ENCODE assay signal across 11 cellular contexts in genomic region chrX:11113731-11114130, GRCh38. TPM values are rescaled to one million over a fixed set of nuclear protein-coding genes. Genes with fewer than 3 reads are reported as not detected.
DNase-seq lines count a peak whose midpoint lies in the region; ATAC-seq and TF ChIP-seq lines count a peak whose summit lies in the region.
"Had no signal": no experiment of that assay in that cellular context is flagged by ENCODE, and none has a peak within 500 bp of the region (broad histone marks: within the 10 kb centered on the region; RNA-seq: fewer than 3 reads in every experiment).

No MANE protein-coding gene starts in this region.

- no peaks in the 10 kb centered on the region for H3K27me3 ChIP-seq in CD4-positive, alpha-beta memory T cell (ENCODE audit: insufficient read depth, low read length)
- H3K27me3 ChIP-seq in KMS-11 (ENCODE audit: insufficient read depth, low read depth) (no peaks in the 10 kb centered on the region), esophagus squamous epithelium (no peaks in the 10 kb centered on the region)
- H3K27me3 ChIP-seq in naive thymus-derived CD4-positive, alpha-beta T cell (ENCODE audit: control insufficient read depth in 2 of 2, insufficient read depth in 2 of 2, low read length in 2 of 2), result no peaks in the 10 kb centered on the region

- no peak overlapping the region for H2AFZ ChIP-seq in KMS-11 (ENCODE audit: low read depth)

- H3K4me1 ChIP-seq in CD4-positive, alpha-beta memory T cell (ENCODE audit: insufficient read depth, low read length), result peaks cover 20% of the 10 kb centered on the region
- H3K4me1 ChIP-seq in KMS-11 (ENCODE audit: low read depth, poor library complexity, severe bottlenecking), result peaks cover 31% of the 10 kb centered on the region
- H3K4me1 ChIP-seq in naive thymus-derived CD4-positive, alpha-beta T cell (ENCODE audit: control insufficient read depth in 2 of 2, insufficient read depth in 2 of 2, low read length in 2 of 2), result no peaks in the 10 kb centered on the region
- peaks cover 0 to 35% (median 9%) of the 10 kb centered on the region in 3 donors for H3K4me1 ChIP-seq in esophagus squamous epithelium

- no peak for TF ChIP-seq POLR2A in esophagus squamous epithelium (IDR thresholded peaks at IDR 0.05)

- H3K9ac ChIP-seq in KMS-11, result no peak overlapping the region

- H3K9me3 ChIP-seq in CD4-positive, alpha-beta memory T cell (ENCODE audit: control insufficient read depth in 1 of 2, low read length in 2 of 2), result no peaks in the 10 kb centered on the region
- no peaks in the 10 kb centered on the region for H3K9me3 ChIP-seq in naive thymus-derived CD4-positive, alpha-beta T cell (ENCODE audit: control insufficient read depth in 2 of 3, low read length in 3 of 3)
- H3K9me3 ChIP-seq in esophagus squamous epithelium, result no peaks in the 10 kb centered on the region

- POLR2A ChIA-PET in CD4-positive, alpha-beta memory T cell (lab: Charles Lee; ENCODE audit: partially characterized antibody), result no interaction called here
- POLR2A ChIA-PET in naive thymus-derived CD4-positive, alpha-beta T cell (lab: Charles Lee), result interaction anchor here (1.4 kb wide), 1 partner anchor 8 kb away, joined by 3 read pairs; no protein-coding TSS in a partner anchor

- H3K4me3 ChIP-seq in CD4-positive, alpha-beta memory T cell (ENCODE audit: low read length in 2 of 2), result no peak overlapping the region
- H3K4me3 ChIP-seq in KMS-11 (IDR thresholded peaks at IDR 0.05; ENCODE audit: insufficient read depth, low read depth, low read length) (no peak overlapping the region), esophagus squamous epithelium (no peak overlapping the region)
- no peak overlapping the region for H3K4me3 ChIP-seq in naive thymus-derived CD4-positive, alpha-beta T cell (ENCODE audit: low read length)

- no peak for DNase-seq in CD4-positive, alpha-beta memory T cell
- no peak for DNase-seq in activated naive CD8-positive, alpha-beta T cell treated with anti-CD3 and anti-CD28 coated beads, Interleukin-2, amount 50 U/mL, for 24 hours
- no peak for DNase-seq in naive thymus-derived CD4-positive, alpha-beta T cell
- DNase-seq in activated CD8-positive, alpha-beta memory T cell treated with anti-CD3 and anti-CD28 coated beads, Interleukin-2, amount 50 U/mL, for 48 hours, result no peak
- DNase-seq in esophagus squamous epithelium (lab: John Stamatoyannopoulos, UW), result no peak
- DNase-seq: cortex of kidney had no signal

- H3K27ac Mint-ChIP-seq in CD4-positive, alpha-beta memory T cell, result peak overlapping the region in 6 of 7 donors; percentile 42 to 98 (median 80)
- H3K27ac Mint-ChIP-seq in activated naive CD8-positive, alpha-beta T cell treated with anti-CD3 and anti-CD28 coated beads, Interleukin-2, amount 50 U/mL, for 24 hours, result peak overlapping the region; percentile 52
- peak overlapping the region in 7 of 9 donors; percentile 51 to 90 (median 62) for H3K27ac Mint-ChIP-seq in naive thymus-derived CD4-positive, alpha-beta T cell

- H3K4me1 Mint-ChIP-seq in CD4-positive, alpha-beta memory T cell, result peaks cover 7 to 31% (median 22%) of the 10 kb centered on the region in 4 donors
- H3K4me1 Mint-ChIP-seq in activated naive CD8-positive, alpha-beta T cell treated with anti-CD3 and anti-CD28 coated beads, Interleukin-2, amount 50 U/mL, for 24 hours, result peaks cover 23% of the 10 kb centered on the region
- H3K4me1 Mint-ChIP-seq in naive thymus-derived CD4-positive, alpha-beta T cell, result peaks cover 7 to 33% (median 24%) of the 10 kb centered on the region in 7 donors

- no peaks in the 10 kb centered on the region for H4K20me1 ChIP-seq in KMS-11 (ENCODE audit: insufficient read depth)

- CTCF ChIA-PET in CD4-positive, alpha-beta memory T cell (lab: Charles Lee; ENCODE audit: partially characterized antibody), result interaction anchor here (1.5 kb wide), 1 partner anchor 923 kb away, joined by 3 read pairs; no protein-coding TSS in a partner anchor
- CTCF ChIA-PET in naive thymus-derived CD4-positive, alpha-beta T cell (lab: Charles Lee), result no interaction called here

- H3K36me3 ChIP-seq in CD4-positive, alpha-beta memory T cell (ENCODE audit: insufficient read depth, low read length), result peaks cover 19% of the 10 kb centered on the region
- H3K36me3 ChIP-seq in KMS-11 (ENCODE audit: insufficient read depth), result no peaks in the 10 kb centered on the region
- peaks cover 3 to 34% (median 7%) of the 10 kb centered on the region in 3 experiments for H3K36me3 ChIP-seq in naive thymus-derived CD4-positive, alpha-beta T cell (ENCODE audit: control insufficient read depth in 2 of 3, insufficient read depth in 3 of 3, low read length in 3 of 3)
- peaks cover 0 to 50% (median 4%) of the 10 kb centered on the region in 3 donors for H3K36me3 ChIP-seq in esophagus squamous epithelium

- H3K27ac ChIP-seq in CD4-positive, alpha-beta memory T cell (ENCODE audit: low read depth, low read length), result no peak overlapping the region
- H3K27ac ChIP-seq in KMS-11 (peak overlapping the region; percentile 94), esophagus squamous epithelium (peak overlapping the region in 2 of 4 donors; percentile 9 to 39)
- no peak overlapping the region for H3K27ac ChIP-seq in naive thymus-derived CD4-positive, alpha-beta T cell (ENCODE audit: low read depth, low read length)
- H3K27ac ChIP-seq: RWPE1 had no signal

- no peaks in the 10 kb centered on the region for H3K9me3 Mint-ChIP-seq in CD4-positive, alpha-beta memory T cell
- H3K9me3 Mint-ChIP-seq in activated naive CD8-positive, alpha-beta T cell treated with anti-CD3 and anti-CD28 coated beads, Interleukin-2, amount 50 U/mL, for 24 hours, result no peaks in the 10 kb centered on the region
- peaks cover 0 to 2% (median 0%) of the 10 kb centered on the region in 11 donors for H3K9me3 Mint-ChIP-seq in naive thymus-derived CD4-positive, alpha-beta T cell

- H3K4me2 ChIP-seq in KMS-11, result peak overlapping the region; percentile 52; the same call in 1 of the 2 replicates

- intact Hi-C loops in CD4-positive, alpha-beta memory T cell (cut with micrococcal nuclease), result loop anchor here (5.0 kb wide), 1 partner anchor 659 kb away; no protein-coding TSS in a partner anchor
- intact Hi-C loops in naive thymus-derived CD4-positive, alpha-beta T cell (cut with micrococcal nuclease), result loop anchor here in 1 of 2 donors (5.0 kb wide), 2 partner anchors 996 to 1771 kb away; no protein-coding TSS in a partner anchor
- intact Hi-C loops in esophagus squamous epithelium (cut with DNase I), result no loop called here

- peaks cover 0 to 1% of the 10 kb centered on the region in 2 donors for H3K27me3 Mint-ChIP-seq in CD4-positive, alpha-beta memory T cell
- H3K27me3 Mint-ChIP-seq in activated naive CD8-positive, alpha-beta T cell treated with anti-CD3 and anti-CD28 coated beads, Interleukin-2, amount 50 U/mL, for 24 hours, result no peaks in the 10 kb centered on the region
- no peaks in the 10 kb centered on the region for H3K27me3 Mint-ChIP-seq in naive thymus-derived CD4-positive, alpha-beta T cell
- H3K27me3 Mint-ChIP-seq: progenitor cell of endocrine pancreas had no signal

- H3K79me2 ChIP-seq in KMS-11 (ENCODE audit: insufficient read depth, low read depth), result peaks cover 33% of the 10 kb centered on the region

- no peak for ATAC-seq in activated naive CD8-positive, alpha-beta T cell treated with anti-CD3 and anti-CD28 coated beads, Interleukin-2, amount 50 U/mL, for 24 hours
- ATAC-seq in naive thymus-derived CD4-positive, alpha-beta T cell, result no peak
- no peak for ATAC-seq in GM18867 (IDR thresholded peaks at IDR 0.05; ENCODE audit: unreplicated experiment)
- no peak for ATAC-seq in HG03442 (IDR thresholded peaks at IDR 0.05; ENCODE audit: unreplicated experiment)

- TF ChIP-seq CTCF in KMS-11 (conservative IDR thresholded peaks at IDR 0.05; ENCODE audit: low read depth, low read length) (no peak), esophagus squamous epithelium (IDR thresholded peaks at IDR 0.05) (no peak)

- peak overlapping the region in 2 of 8 donors; percentile 0 to 35 for H3K4me3 Mint-ChIP-seq in CD4-positive, alpha-beta memory T cell
- no peak overlapping the region for H3K4me3 Mint-ChIP-seq in activated naive CD8-positive, alpha-beta T cell treated with anti-CD3 and anti-CD28 coated beads, Interleukin-2, amount 50 U/mL, for 24 hours
- peak overlapping the region in 3 of 10 donors; percentile 36 to 75 (median 65) for H3K4me3 Mint-ChIP-seq in naive thymus-derived CD4-positive, alpha-beta T cell

- peaks cover 7 to 45% of the 10 kb centered on the region in 2 donors for H3K36me3 Mint-ChIP-seq in CD4-positive, alpha-beta memory T cell
- H3K36me3 Mint-ChIP-seq in activated naive CD8-positive, alpha-beta T cell treated with anti-CD3 and anti-CD28 coated beads, Interleukin-2, amount 50 U/mL, for 24 hours (ENCODE audit: low read depth), result peaks cover 30% of the 10 kb centered on the region
- peaks cover 0 to 14% (median 5%) of the 10 kb centered on the region in 5 donors for H3K36me3 Mint-ChIP-seq in naive thymus-derived CD4-positive, alpha-beta T cell

RNA-seq across cellular contexts. Expression of gene HCCS, which starts 2.6 kb away (rescaled TPM):
- total RNA-seq in CD4-positive, alpha-beta memory T cell, result 10 to 100 TPM; 12.8 to 15.2 TPM
- polyA plus RNA-seq in CD4-positive, alpha-beta memory T cell, result 10 to 100 TPM; 26.8 to 30.4 TPM
- 10 to 100 TPM in 4 of 5 experiments, 1 to 10 TPM in 1; 5.6 to 19.9 (median 13.3) TPM for total RNA-seq in naive thymus-derived CD4-positive, alpha-beta T cell
- polyA plus RNA-seq in naive thymus-derived CD4-positive, alpha-beta T cell, result 10 to 100 TPM; 15.5 to 20.4 TPM
- 10 to 100 TPM; 10.9 to 17.9 (median 13.5) TPM for total RNA-seq in esophagus squamous epithelium
